Comparison of ENCODE assay signal across 32 cellular contexts in the genomic region with DNA sequence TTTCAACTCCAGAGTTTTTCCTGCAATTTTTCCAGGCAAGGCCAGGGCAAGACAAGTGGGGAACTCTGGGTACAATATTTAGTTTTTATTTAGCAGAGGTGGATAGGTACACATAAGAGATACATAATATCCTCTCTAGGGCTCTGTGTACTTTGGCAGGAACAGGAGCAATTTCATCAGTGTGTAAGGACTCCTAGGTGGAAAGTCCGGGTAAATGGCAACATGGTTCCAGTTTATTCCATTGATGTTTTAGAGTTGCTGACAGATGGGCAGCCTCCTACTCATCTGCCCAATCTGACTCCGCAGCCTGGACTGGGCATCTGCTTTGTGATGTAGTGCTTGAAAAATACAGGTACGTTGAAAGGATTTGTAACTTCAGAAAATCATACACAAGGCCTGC. TPM values are rescaled to one million over a fixed set of nuclear protein-coding genes. Genes with fewer than 3 reads are reported as not detected.
DNase-seq lines count a peak whose midpoint lies in the region; ATAC-seq and TF ChIP-seq lines count a peak whose summit lies in the region.
"Had no signal": no experiment of that assay in that cellular context is flagged by ENCODE, and none has a peak within 500 bp of the region (broad histone marks: within the 10 kb centered on the region; RNA-seq: fewer than 3 reads in every experiment).

No MANE protein-coding gene starts in this region.

- peaks cover 11% of the 10 kb centered on the region for H3K27me3 Mint-ChIP-seq in nephron progenitor cell (ENCODE audit: low read depth, poor library complexity)

- DNase-seq in COR-L47 (lab: John Stamatoyannopoulos, UW): peak; percentile 13
- DNase-seq in NCI-H1092 treated with DMSO at 0.1 percent for 48 hours (lab: John Stamatoyannopoulos, UW): peak; percentile 96
- peak; percentile 45 for DNase-seq in NCI-H524 treated with DMSO at 0.1 percent for 48 hours (lab: John Stamatoyannopoulos, UW)
- peak; percentile 76 for DNase-seq in left lobe of liver (ENCODE audit: low spot score)
- no peak for DNase-seq in superior temporal gyrus (ENCODE audit: extremely low spot score)
- no peak for DNase-seq in nephron progenitor cell
- no peak for DNase-seq in SJCRH30
- DNase-seq: activated CD4-positive, alpha-beta T cell treated with anti-CD3 and anti-CD28 coated beads, Interleukin-2, amount 50 U/mL, for 48 hours; activated naive CD4-positive, alpha-beta T cell treated with Interleukin-2 at 50 U/mL for 16 hours; caudate nucleus; CD4-positive, alpha-beta T cell; head of caudate nucleus; Karpas-422; left lung; mesenchymal stem cell; NCI-H1436 treated with DMSO at 0.1 percent for 48 hours; NCI-H345; NK-92 treated with Interleukin-12 subunit alpha and Interleukin-12 subunit beta, amount 100 ng/mL, for 24 hours; pancreas; retina; stimulated activated naive B cell treated with anti-CD40 and anti-IgM and Interleukin-4, amounts not matched to agents 10 μg/mL and 1 μg/mL and 100 μg/mL, for 72 hours; T-helper 2 cell; upper lobe of left lung had no signal

- H3K36me3 Mint-ChIP-seq in nephron progenitor cell (ENCODE audit: low read depth): no peaks in the 10 kb centered on the region
- H3K36me3 Mint-ChIP-seq: stimulated activated naive B cell treated with anti-CD40 and anti-IgM and Interleukin-4, amounts not matched to agents 10 μg/mL and 1 μg/mL and 100 μg/mL, for 72 hours had no signal

- H3K9me3 ChIP-seq in SJCRH30 (replicated peaks): no peaks in the 10 kb centered on the region; the same call in 1 of the 2 replicates
- H3K9me3 ChIP-seq: HAP-1, left lung, pancreas, suprapubic skin, upper lobe of left lung had no signal

- peak; percentile 78 for ATAC-seq in left lobe of liver
- ATAC-seq in GM18511 (IDR thresholded peaks at IDR 0.05; ENCODE audit: unreplicated experiment): no peak
- ATAC-seq: activated CD4-positive, CD25-positive, alpha-beta regulatory T cell treated with anti-CD3 and anti-CD28 coated beads, Interleukin-2, amount 50 U/mL, for 24 hours; esophagus mucosa; left lung; stimulated activated naive B cell treated with anti-CD40 and anti-IgM and Interleukin-4, amounts not matched to agents 10 μg/mL and 1 μg/mL and 100 μg/mL, for 72 hours had no signal

- no peak overlapping the region for H3K27ac ChIP-seq in SJCRH30
- H3K27ac ChIP-seq: left lung, pancreas, skin epidermis, suprapubic skin, upper lobe of left lung had no signal

- H3K27ac Mint-ChIP-seq in nephron progenitor cell: no peak overlapping the region
- H3K27ac Mint-ChIP-seq: CD4-positive, alpha-beta T cell; stimulated activated naive B cell treated with anti-CD40 and anti-IgM and Interleukin-4, amounts not matched to agents 10 μg/mL and 1 μg/mL and 100 μg/mL, for 72 hours had no signal

- no peak overlapping the region for H3K4me3 ChIP-seq in SJCRH30
- H3K4me3 ChIP-seq: HAP-1, left lung, pancreas, skin epidermis, suprapubic skin, upper lobe of left lung had no signal

- H3K4me3 Mint-ChIP-seq in nephron progenitor cell: no peak overlapping the region
- H3K4me3 Mint-ChIP-seq: CD4-positive, alpha-beta T cell; neural crest cell; stimulated activated naive B cell treated with anti-CD40 and anti-IgM and Interleukin-4, amounts not matched to agents 10 μg/mL and 1 μg/mL and 100 μg/mL, for 72 hours had no signal

- no peaks in the 10 kb centered on the region for H3K36me3 ChIP-seq in SJCRH30
- H3K36me3 ChIP-seq: HAP-1, left lung, pancreas, suprapubic skin, upper lobe of left lung had no signal

- no peaks in the 10 kb centered on the region for H3K9me3 Mint-ChIP-seq in nephron progenitor cell
- H3K9me3 Mint-ChIP-seq: CD4-positive, alpha-beta T cell; neural crest cell; stimulated activated naive B cell treated with anti-CD40 and anti-IgM and Interleukin-4, amounts not matched to agents 10 μg/mL and 1 μg/mL and 100 μg/mL, for 72 hours had no signal

- peaks cover 8% of the 10 kb centered on the region for H3K4me1 ChIP-seq in SJCRH30
- H3K4me1 ChIP-seq: left lung, pancreas, suprapubic skin, upper lobe of left lung had no signal

- H3K27me3 ChIP-seq in SJCRH30: no peaks in the 10 kb centered on the region
- H3K27me3 ChIP-seq: left lung, pancreas, suprapubic skin, upper lobe of left lung had no signal

- no peak for TF ChIP-seq CTCF in nephron progenitor cell (IDR thresholded peaks at IDR 0.05)

- H3K4me1 Mint-ChIP-seq in nephron progenitor cell: peaks cover 14% of the 10 kb centered on the region
- H3K4me1 Mint-ChIP-seq: neural crest cell had no signal

RNA-seq across cellular contexts. Expression of gene PON1, which starts 5.8 kb away (rescaled TPM):
- 465 TPM for total RNA-seq in left lobe of liver
- 0.28 and 0.84 TPM in 2 replicates for total RNA-seq in SJCRH30 (2014; rRNA removed; shearing (Covaris generic))
- total RNA-seq: CD4-positive, alpha-beta T cell; esophagus mucosa; fibroblast of villous mesenchyme; G401; neural crest cell had no signal

Comparison
In these comparisons a context has a peak if more than half of its experiments do, and no peak if none do; other contexts are left out.
1. DNase-seq: peak in COR-L47 (single experiment), NCI-H1092 treated with DMSO at 0.1 percent for 48 hours (single experiment), NCI-H524 treated with DMSO at 0.1 percent for 48 hours (single experiment) and left lobe of liver (single experiment); none in superior temporal gyrus (single experiment), nephron progenitor cell (single experiment) and SJCRH30 (0 of 2).
2. RNA of gene PON1, which starts 5.8 kb away (total RNA-seq): 465 TPM in left lobe of liver (single experiment); 0.28 to 0.84 TPM in SJCRH30; every median in the first group is over 100 times any median in the second.